ENCODE assay signal across 32 cellular contexts in genomic region chr3:98777286-98777685, GRCh38. TPM values are rescaled to one million over a fixed set of nuclear protein-coding genes. Genes with fewer than 3 reads are reported as not detected.
DNase-seq lines count a peak whose midpoint lies in the region; ATAC-seq, FAIRE-seq and TF ChIP-seq lines count a peak whose summit lies in the region.
"Had no signal": no experiment of that assay in that cellular context is flagged by ENCODE, and none has a peak within 500 bp of the region (broad histone marks: within the 10 kb centered on the region; RNA-seq: fewer than 3 reads in every experiment).

No MANE protein-coding gene starts in this region.

- peaks cover 20% of the 10 kb centered on the region for H3K4me1 ChIP-seq in RWPE2 (ENCODE audit: insufficient read depth, poor library complexity, severe bottlenecking)
- peaks cover 32% of the 10 kb centered on the region for H3K4me1 ChIP-seq in hepatocyte (ENCODE audit: insufficient read depth)
- peaks cover 0 to 26% (median 10%) of the 10 kb centered on the region in 3 donors for H3K4me1 ChIP-seq in pancreas
- H3K4me1 ChIP-seq in BE2C = no peaks in the 10 kb centered on the region
- H3K4me1 ChIP-seq: A549 had no signal

- no peak for FAIRE-seq in pancreas (lab: Jason Lieb, UNC)
- FAIRE-seq: GM12878, K562, small intestine had no signal

- peaks cover 50% of the 10 kb centered on the region for H3K4me1 Mint-ChIP-seq in CD14-positive monocyte
- H3K4me1 Mint-ChIP-seq: activated naive CD4-positive, alpha-beta T cell treated with anti-CD3 and anti-CD28 coated beads, Interleukin-2, amount 50 U/mL, for 24 hours had no signal

- H3K9me3 ChIP-seq in RWPE2 (ENCODE audit: severe bottlenecking) = no peaks in the 10 kb centered on the region
- H3K9me3 ChIP-seq in hepatocyte (ENCODE audit: low read depth) = no peaks in the 10 kb centered on the region
- H3K9me3 ChIP-seq in pancreas = no peaks in the 10 kb centered on the region
- H3K9me3 ChIP-seq in BE2C = no peaks in the 10 kb centered on the region
- H3K9me3 ChIP-seq: A549, ovary had no signal

- H3K27ac ChIP-seq in RWPE2 (ENCODE audit: poor library complexity, severe bottlenecking) (peak overlapping the region; percentile 58), hepatocyte (peak overlapping the region; percentile 78), pancreas (peak overlapping the region in 2 of 4 donors; percentile 46 to 62)
- H3K27ac ChIP-seq: A549, ovary, WERI-Rb-1 had no signal

- ATAC-seq in RWPE2 (ENCODE audit: low read depth) = no peak
- ATAC-seq in pancreas = peak; percentile 82 to 91 (median 88)
- ATAC-seq: CD8-positive, alpha-beta T cell; GM12878; K562 had no signal

- H3K27me3 Mint-ChIP-seq in CD14-positive monocyte (ENCODE audit: low read depth in 3 of 3) = no peaks in the 10 kb centered on the region

- DNase-seq in CD14-positive monocyte (ENCODE audit: low spot score) = no peak
- DNase-seq in RWPE2 (ENCODE audit: low spot score) = no peak
- peak; percentile 55 for DNase-seq in hepatocyte (ENCODE audit: low spot score)
- DNase-seq in pancreas = peak in 3 of 6 donors; percentile 43 to 75 (median 48)
- DNase-seq in BE2C = no peak
- DNase-seq in activated CD4-positive, alpha-beta T cell treated with anti-CD3 and anti-CD28 coated beads, Interleukin-2, amount 50 U/mL, for 1 hour = no peak
- no peak for DNase-seq in central memory CD4-positive, alpha-beta T cell
- no peak for DNase-seq in iPS-NIHi7 (ENCODE audit: extremely low spot score)
- DNase-seq: activated CD4-positive, alpha-beta T cell treated with anti-CD3 and anti-CD28 coated beads for 48 hours; activated CD8-positive, alpha-beta memory T cell treated with anti-CD3 and anti-CD28 coated beads for 24 hours; activated T-cell treated with anti-CD3 and anti-CD28 coated beads for 4 hours; amniotic stem cell; CD8-positive, alpha-beta T cell; DMS153; effector memory CD4-positive, alpha-beta T cell; GOT3; NCI-H1105; NCI-H1930; NCI-H524; NK-92 treated with Interleukin-12 subunit alpha and Interleukin-12 subunit beta, amount 100 ng/mL, for 24 hours; ovary; retina; Right ventricle myocardium superior; small intestine; stimulated activated naive CD4-positive, alpha-beta T cell; WERI-Rb-1 had no signal

- H3K4me3 ChIP-seq in RWPE2 (ENCODE audit: severe bottlenecking) (no peak overlapping the region), hepatocyte (no peak overlapping the region), pancreas (no peak overlapping the region), BE2C (ENCODE audit: low read depth, low read length) (no peak overlapping the region)
- H3K4me3 ChIP-seq: A549, coronary artery, GM12878, K562, ovary had no signal

- no peaks in the 10 kb centered on the region for H3K27me3 ChIP-seq in RWPE2 (ENCODE audit: insufficient read depth, poor library complexity, severe bottlenecking)
- no peaks in the 10 kb centered on the region for H3K27me3 ChIP-seq in hepatocyte
- no peaks in the 10 kb centered on the region for H3K27me3 ChIP-seq in pancreas
- H3K27me3 ChIP-seq in BE2C = no peaks in the 10 kb centered on the region
- H3K27me3 ChIP-seq: ovary had no signal

- intact Hi-C loops in CD14-positive monocyte (cut with micrococcal nuclease) = loop anchor here in 1 of 2 donors (5.0 kb wide), 1 partner anchor 45 kb away; no protein-coding TSS in a partner anchor
- intact Hi-C loops in pancreas (cut with DNase I) = no loop called here

- peak overlapping the region; percentile 13 for H3K4me2 ChIP-seq in hepatocyte
- H3K4me2 ChIP-seq: A549 had no signal

- H3K9me2 ChIP-seq in hepatocyte (replicated peaks; ENCODE audit: insufficient read depth) = no peaks in the 10 kb centered on the region

- H2AFZ ChIP-seq in hepatocyte = no peak overlapping the region

- H3K79me2 ChIP-seq in hepatocyte = no peaks in the 10 kb centered on the region

- peaks cover 72 to 82% of the 10 kb centered on the region in 2 donors for H3K36me3 Mint-ChIP-seq in CD14-positive monocyte
- H3K36me3 Mint-ChIP-seq: activated naive CD4-positive, alpha-beta T cell treated with anti-CD3 and anti-CD28 coated beads, Interleukin-2, amount 50 U/mL, for 24 hours; CD8-positive, alpha-beta T cell had no signal

- no peak for TF ChIP-seq CTCF in CD14-positive monocyte (IDR thresholded peaks at IDR 0.05)
- no peak for TF ChIP-seq CTCF in RWPE2 (IDR thresholded peaks at IDR 0.05; ENCODE audit: poor library complexity, severe bottlenecking)
- TF ChIP-seq CTCF in hepatocyte (IDR thresholded peaks at IDR 0.05; ENCODE audit: poor library complexity) = no peak
- no peak for TF ChIP-seq CTCF in pancreas (IDR thresholded peaks at IDR 0.05)
- TF ChIP-seq CTCF in BE2C (IDR thresholded peaks at IDR 0.05; ENCODE audit: low read depth, low read length) = no peak

- 63% methylated on average over 2 of the region's 2 CpGs for WGBS in hepatocyte (ENCODE audit: low lambda C conversion rate, missing lambda C conversion rate)
- WGBS in pancreas, 2 donors = 13 to 15% methylated on average over 2 of the region's 2 CpGs

- H4K20me1 ChIP-seq in hepatocyte (ENCODE audit: insufficient read depth, poor library complexity, severe bottlenecking) = no peaks in the 10 kb centered on the region

- H3K27ac Mint-ChIP-seq in CD14-positive monocyte = peak overlapping the region in 6 of 7 donors; percentile 25 to 98 (median 94)
- H3K27ac Mint-ChIP-seq: activated naive CD4-positive, alpha-beta T cell treated with anti-CD3 and anti-CD28 coated beads, Interleukin-2, amount 50 U/mL, for 24 hours; CD8-positive, alpha-beta T cell; T-helper 2 cell treated with Interferon-gamma antibody and Interleukin-4, amounts not matched to agents 5 μg/mL and 100 μg/mL, for 36 hours had no signal

- H3K4me3 Mint-ChIP-seq in CD14-positive monocyte = no peak overlapping the region
- H3K4me3 Mint-ChIP-seq: activated naive CD4-positive, alpha-beta T cell treated with anti-CD3 and anti-CD28 coated beads, Interleukin-2, amount 50 U/mL, for 24 hours; CD8-positive, alpha-beta T cell; T-helper 2 cell treated with Interferon-gamma antibody and Interleukin-4, amounts not matched to agents 5 μg/mL and 100 μg/mL, for 36 hours had no signal

- no peaks in the 10 kb centered on the region for H3K9me3 Mint-ChIP-seq in CD14-positive monocyte
- H3K9me3 Mint-ChIP-seq: activated naive CD4-positive, alpha-beta T cell treated with anti-CD3 and anti-CD28 coated beads, Interleukin-2, amount 50 U/mL, for 24 hours; CD8-positive, alpha-beta T cell; T-helper 2 cell treated with Interferon-gamma antibody and Interleukin-4, amounts not matched to agents 5 μg/mL and 100 μg/mL, for 36 hours had no signal

- H3K36me3 ChIP-seq in RWPE2 (ENCODE audit: low read depth) (no peaks in the 10 kb centered on the region), hepatocyte (replicated peaks; ENCODE audit: insufficient read depth, low read depth) (no peaks in the 10 kb centered on the region), pancreas (no peaks in the 10 kb centered on the region), BE2C (peaks cover 74% of the 10 kb centered on the region)
- H3K36me3 ChIP-seq: ovary, WERI-Rb-1 had no signal

RNA-seq across cellular contexts. Expression of gene ST3GAL6, which starts 14.1 kb away (rescaled TPM):
- polyA plus RNA-seq in CD14-positive monocyte = 10 to 100 TPM; 21.0 to 22.8 TPM
- total RNA-seq in hepatocyte = 15.0 and 16.1 TPM in 2 replicates
- polyA plus RNA-seq in hepatocyte = 9.6 and 13.1 TPM in 2 replicates
- 1 to 10 TPM; 3.6 to 9.5 (median 6.7) TPM for total RNA-seq in pancreas
- polyA plus RNA-seq in pancreas = 10 to 100 TPM in 1 of 2 donors, 1 to 10 TPM in 1; 5.7 to 16.1 TPM
- polyA plus RNA-seq in BE2C (2012; ENCODE audit: insufficient read depth, insufficient read length, low read depth) = 59.5 TPM
- total RNA-seq: CD8-positive, alpha-beta T cell; K562 had no signal
